Comparison of ENCODE assay signal across 16 cellular contexts in genomic region chr11:73237471-73238290, GRCh38. TPM values are rescaled to one million over a fixed set of nuclear protein-coding genes. Genes with fewer than 3 reads are reported as not detected.
DNase-seq lines count a peak whose midpoint lies in the region; ATAC-seq and TF ChIP-seq lines count a peak whose summit lies in the region.
"Had no signal": no experiment of that assay in that cellular context is flagged by ENCODE, and none has a peak within 500 bp of the region (broad histone marks: within the 10 kb centered on the region; RNA-seq: fewer than 3 reads in every experiment).

No MANE protein-coding gene starts in this region.

- H3K4me3 ChIP-seq in RWPE2 (ENCODE audit: severe bottlenecking): no peak overlapping the region
- H3K4me3 ChIP-seq in fibroblast of pulmonary artery (replicated peaks; ENCODE audit: low read depth, low read length): no peak overlapping the region
- H3K4me3 ChIP-seq in mesenchymal stem cell (ENCODE audit: insufficient read depth in 1 of 2, low read depth in 1 of 2, low read length in 2 of 2): no peak overlapping the region
- H3K4me3 ChIP-seq in prostate gland: no peak overlapping the region
- H3K4me3 ChIP-seq: breast epithelium, GM23338 had no signal

- no peaks in the 10 kb centered on the region for H3K9me3 ChIP-seq in RWPE2 (ENCODE audit: severe bottlenecking)
- no peaks in the 10 kb centered on the region for H3K9me3 ChIP-seq in mesenchymal stem cell (ENCODE audit: control insufficient read depth, low read length)
- no peaks in the 10 kb centered on the region for H3K9me3 ChIP-seq in prostate gland
- H3K9me3 ChIP-seq: breast epithelium had no signal

- H3K9me3 Mint-ChIP-seq in CD14-positive monocyte: no peaks in the 10 kb centered on the region
- H3K9me3 Mint-ChIP-seq: activated T-helper 2 cell treated with anti-CD3 and anti-CD28 coated beads, Interferon-gamma antibody, Interleukin-2, Interleukin-4, amounts not matched to agents 10 μg/mL and 5 μg/mL and 100 μg/mL, durations not matched to agents 14 hours and 24 hours and 36 hours; GM23338; mesothelial cell of epicardium; T-helper 2 cell treated with Interferon-gamma antibody and Interleukin-4, amounts not matched to agents 5 μg/mL and 100 μg/mL, for 36 hours had no signal

- no peak for TF ChIP-seq CTCF in CD14-positive monocyte (IDR thresholded peaks at IDR 0.05)
- TF ChIP-seq CTCF in RWPE2 (IDR thresholded peaks at IDR 0.05; ENCODE audit: poor library complexity, severe bottlenecking): no peak
- TF ChIP-seq CTCF in fibroblast of pulmonary artery (IDR thresholded peaks at IDR 0.05; ENCODE audit: low read length, missing control alignments): no peak
- no peak for TF ChIP-seq CTCF in prostate gland (IDR thresholded peaks at IDR 0.05)

- ATAC-seq in RWPE2 (ENCODE audit: low read depth): no peak

- H3K23ac ChIP-seq in mesenchymal stem cell (ENCODE audit: low read length in 2 of 2): no peak overlapping the region

- peaks cover 56 to 83% of the 10 kb centered on the region in 2 donors for H3K36me3 Mint-ChIP-seq in CD14-positive monocyte

- no peak overlapping the region for H2BK12ac ChIP-seq in mesenchymal stem cell (ENCODE audit: low read length in 2 of 2)

- no peak overlapping the region for H2AK5ac ChIP-seq in mesenchymal stem cell (ENCODE audit: low read length, severe bottlenecking)

- H3K4me2 ChIP-seq in mesenchymal stem cell (ENCODE audit: low read length, poor library complexity, severe bottlenecking): no peak overlapping the region
- H3K4me2 ChIP-seq: GM23338 had no signal

- peaks cover 19% of the 10 kb centered on the region for H3K4me1 ChIP-seq in RWPE2 (ENCODE audit: insufficient read depth, poor library complexity, severe bottlenecking)
- H3K4me1 ChIP-seq in mesenchymal stem cell (ENCODE audit: control insufficient read depth, insufficient read depth, low read depth, low read length): peaks cover 11% of the 10 kb centered on the region
- no peaks in the 10 kb centered on the region for H3K4me1 ChIP-seq in prostate gland (replicated peaks)
- H3K4me1 ChIP-seq: breast epithelium, parathyroid adenoma had no signal

- H4K8ac ChIP-seq in mesenchymal stem cell (ENCODE audit: low read length): no peak overlapping the region

- H4K91ac ChIP-seq in mesenchymal stem cell (ENCODE audit: low read length): peak overlapping the region; percentile 46

- H3K9ac ChIP-seq in mesenchymal stem cell (ENCODE audit: low read length): no peak overlapping the region
- H3K9ac ChIP-seq: parathyroid adenoma had no signal

- TF ChIP-seq POLR2A in prostate gland (IDR thresholded peaks at IDR 0.05): no peak

- DNase-seq in CD14-positive monocyte (ENCODE audit: low spot score) (no peak), RWPE2 (ENCODE audit: low spot score) (peak; percentile 33), fibroblast of pulmonary artery (ENCODE audit: low read depth) (peak; percentile 72), mesenchymal stem cell (peak; percentile 79), prostate gland (ENCODE audit: low spot score) (no peak), NCI-H82 (lab: John Stamatoyannopoulos, UW) (no peak)
- DNase-seq in stimulated activated CD4-positive, alpha-beta T cell treated with anti-CD3 and anti-CD28 coated beads, Interleukin-2, amount 100 ng/mL, for 24 hours: no peak
- no peak for DNase-seq in stimulated activated naive CD4-positive, alpha-beta T cell (lab: John Stamatoyannopoulos, UW)
- DNase-seq: activated CD4-positive, alpha-beta T cell treated with anti-CD3 and anti-CD28 coated beads, Interleukin-2, amount 50 U/mL, for 4 hours; NCI-H1417 treated with DMSO at 0.1 percent for 48 hours had no signal

- no peak overlapping the region for H3K4ac ChIP-seq in mesenchymal stem cell (ENCODE audit: low read depth in 1 of 2, low read length in 2 of 2)

- H3K36me3 ChIP-seq in RWPE2 (ENCODE audit: low read depth): no peaks in the 10 kb centered on the region
- H3K36me3 ChIP-seq in mesenchymal stem cell (ENCODE audit: control insufficient read depth in 1 of 2, insufficient read depth in 2 of 2, low read depth in 1 of 2, low read length in 2 of 2): peaks cover 0 to 6% of the 10 kb centered on the region in 2 experiments
- no peaks in the 10 kb centered on the region for H3K36me3 ChIP-seq in prostate gland
- H3K36me3 ChIP-seq: breast epithelium had no signal

- H2BK5ac ChIP-seq in mesenchymal stem cell (ENCODE audit: low read depth, low read length, poor library complexity, severe bottlenecking): no peak overlapping the region

- intact Hi-C loops in CD14-positive monocyte (cut with micrococcal nuclease) (loop anchor here (2.0 to 5.0 kb wide), 2 partner anchors 50 to 53 kb away; no protein-coding TSS in a partner anchor), prostate gland (cut with DNase I) (no loop called here)

- H2BK120ac ChIP-seq in mesenchymal stem cell (ENCODE audit: low read depth, low read length): no peak overlapping the region

- H3K27ac ChIP-seq in RWPE2 (ENCODE audit: poor library complexity, severe bottlenecking) (no peak overlapping the region), mesenchymal stem cell (ENCODE audit: low read length, poor library complexity, severe bottlenecking) (no peak overlapping the region), prostate gland (no peak overlapping the region)
- H3K27ac ChIP-seq: breast epithelium, parathyroid adenoma had no signal

- no peak overlapping the region for H3K18ac ChIP-seq in mesenchymal stem cell (ENCODE audit: low read depth in 1 of 2, low read length in 2 of 2)

- H2AFZ ChIP-seq in mesenchymal stem cell (ENCODE audit: low read depth, low read length): no peak overlapping the region
- H2AFZ ChIP-seq: GM23338, parathyroid adenoma had no signal

- no peaks in the 10 kb centered on the region for H3K79me1 ChIP-seq in mesenchymal stem cell (replicated peaks; ENCODE audit: low read length, poor library complexity, severe bottlenecking)

- no peak overlapping the region for H3K4me3 Mint-ChIP-seq in CD14-positive monocyte
- H3K4me3 Mint-ChIP-seq: GM23338; mesothelial cell of epicardium; T-helper 2 cell treated with Interferon-gamma antibody and Interleukin-4, amounts not matched to agents 5 μg/mL and 100 μg/mL, for 36 hours had no signal

- no peaks in the 10 kb centered on the region for H3K27me3 ChIP-seq in RWPE2 (ENCODE audit: insufficient read depth, poor library complexity, severe bottlenecking)
- H3K27me3 ChIP-seq in mesenchymal stem cell (ENCODE audit: control insufficient read depth in 1 of 2, insufficient read depth in 1 of 2, low read length in 2 of 2): no peaks in the 10 kb centered on the region
- H3K27me3 ChIP-seq in prostate gland (replicated peaks; ENCODE audit: insufficient read depth): no peaks in the 10 kb centered on the region
- H3K27me3 ChIP-seq: breast epithelium had no signal

- peak overlapping the region in 6 of 7 donors; percentile 45 to 88 (median 75) for H3K27ac Mint-ChIP-seq in CD14-positive monocyte
- H3K27ac Mint-ChIP-seq: activated T-helper 2 cell treated with anti-CD3 and anti-CD28 coated beads, Interferon-gamma antibody, Interleukin-2, Interleukin-4, amounts not matched to agents 10 μg/mL and 5 μg/mL and 100 μg/mL, durations not matched to agents 14 hours and 24 hours and 36 hours; GM23338; mesothelial cell of epicardium; T-helper 2 cell treated with Interferon-gamma antibody and Interleukin-4, amounts not matched to agents 5 μg/mL and 100 μg/mL, for 36 hours had no signal

- WGBS in mesenchymal stem cell: 68% methylated on average over 10 of the region's 10 CpGs
- 84% methylated on average over 10 of the region's 10 CpGs for WGBS in prostate gland

- H3K27me3 Mint-ChIP-seq in CD14-positive monocyte (ENCODE audit: low read depth in 3 of 3): peaks cover 0 to 1% (median 0%) of the 10 kb centered on the region in 3 donors

- H3K4me1 Mint-ChIP-seq in CD14-positive monocyte: peaks cover 26% of the 10 kb centered on the region

- H3K14ac ChIP-seq in mesenchymal stem cell (ENCODE audit: low read length in 2 of 2): peak overlapping the region in 1 of 2 experiments; percentile 8

- H2BK15ac ChIP-seq in mesenchymal stem cell (ENCODE audit: low read depth, poor library complexity, severe bottlenecking): no peak overlapping the region

RNA-seq across cellular contexts. Expression of gene P2RY2, which starts 19.6 kb away (rescaled TPM):
- 10 to 100 TPM in 1 of 2 donors, 1 to 10 TPM in 1; 2.8 to 12.7 TPM for polyA plus RNA-seq in CD14-positive monocyte
- polyA plus RNA-seq in mesenchymal stem cell (2013, experiment 1 of 2): 0.01 TPM
- polyA plus RNA-seq in mesenchymal stem cell (2013, experiment 2 of 2): 0.03 TPM
- 1 to 10 TPM; 2.7 to 3.5 TPM for total RNA-seq in prostate gland
- total RNA-seq: activated T-helper 2 cell treated with anti-CD3 and anti-CD28 coated beads, Interferon-gamma antibody, Interleukin-2, Interleukin-4, amounts not matched to agents 10 μg/mL and 5 μg/mL and 100 μg/mL, durations not matched to agents 14 hours and 24 hours and 36 hours had no signal

RNA-seq across cellular contexts. Expression of gene P2RY6, which starts 34.5 kb away (rescaled TPM):
- polyA plus RNA-seq in CD14-positive monocyte: 1 to 10 TPM; 1.7 to 5.1 TPM
- polyA plus RNA-seq in mesenchymal stem cell (2013, experiment 1 of 2): 0.35 TPM
- 0.21 TPM for polyA plus RNA-seq in mesenchymal stem cell (2013, experiment 2 of 2)
- 1 to 10 TPM in 1 of 2 donors, under 1 TPM in 1; 0.64 to 3.5 TPM for total RNA-seq in prostate gland
- total RNA-seq: activated T-helper 2 cell treated with anti-CD3 and anti-CD28 coated beads, Interferon-gamma antibody, Interleukin-2, Interleukin-4, amounts not matched to agents 10 μg/mL and 5 μg/mL and 100 μg/mL, durations not matched to agents 14 hours and 24 hours and 36 hours; GM23338 had no signal
- polyA plus RNA-seq: GM23338 had no signal

Comparison
In these comparisons a context has a peak if more than half of its experiments do, and no peak if none do; other contexts are left out.
1. DNase-seq: peak in RWPE2 (single experiment), fibroblast of pulmonary artery (single experiment) and mesenchymal stem cell (single experiment); none in CD14-positive monocyte (single experiment), prostate gland (single experiment), stimulated activated CD4-positive, alpha-beta T cell treated with anti-CD3 and anti-CD28 coated beads, Interleukin-2, amount 100 ng/mL, for 24 hours (0 of 2), NCI-H82 (single experiment) and stimulated activated naive CD4-positive, alpha-beta T cell (0 of 6).